16 cellular contexts compared by ENCODE assay signal in genomic region chr4:118950929-118951570, GRCh38.
"Had no signal": no experiment of that assay in that cellular context is flagged by ENCODE, and none has a peak within 500 bp of the region (broad histone marks: within the 10 kb centered on the region; RNA-seq: fewer than 3 reads in every experiment).

No MANE protein-coding gene starts in this region.

- H3K4me1 ChIP-seq: parathyroid adenoma had no signal

- ATAC-seq: natural killer cell had no signal

- H3K36me3 ChIP-seq: cardiac muscle cell, neutrophil had no signal

- DNase-seq: activated CD4-positive, alpha-beta T cell treated with anti-CD3 and anti-CD28 coated beads, Interleukin-2, amount 50 U/mL, for 48 hours; activated CD4-positive, CD25-positive, alpha-beta regulatory T cell treated with anti-CD3 and anti-CD28 coated beads, Interleukin-2, amount 50 U/mL, for 72 hours; activated naive CD4-positive, alpha-beta T cell treated with anti-CD3 and anti-CD28 coated beads, Interleukin-2, amount 50 U/mL, for 16 hours; activated T-cell treated with anti-CD3 and anti-CD28 coated beads, Interleukin-2, amount 50 U/mL, for 24 hours; erythroblast; hippocampal formation; mesenchymal stem cell; natural killer cell; retina; stimulated activated CD4-positive, alpha-beta T cell treated with anti-CD3 and anti-CD28 coated beads, Interleukin-4, amount 100 ng/mL, for 4 hours; stimulated activated CD8-positive, alpha-beta memory T cell treated with anti-CD3 and anti-CD28 coated beads, Interleukin-4, amount 100 ng/mL, for 48 hours had no signal

- H3K4me3 ChIP-seq: cardiac muscle cell, smooth muscle cell had no signal

- H3K27ac ChIP-seq: cardiac muscle cell, neutrophil, parathyroid adenoma had no signal

- H3K9me3 ChIP-seq: neutrophil had no signal

- H3K27me3 ChIP-seq: cardiac muscle cell, neutrophil had no signal

- FAIRE-seq: keratinocyte had no signal
